In the genomic region with DNA sequence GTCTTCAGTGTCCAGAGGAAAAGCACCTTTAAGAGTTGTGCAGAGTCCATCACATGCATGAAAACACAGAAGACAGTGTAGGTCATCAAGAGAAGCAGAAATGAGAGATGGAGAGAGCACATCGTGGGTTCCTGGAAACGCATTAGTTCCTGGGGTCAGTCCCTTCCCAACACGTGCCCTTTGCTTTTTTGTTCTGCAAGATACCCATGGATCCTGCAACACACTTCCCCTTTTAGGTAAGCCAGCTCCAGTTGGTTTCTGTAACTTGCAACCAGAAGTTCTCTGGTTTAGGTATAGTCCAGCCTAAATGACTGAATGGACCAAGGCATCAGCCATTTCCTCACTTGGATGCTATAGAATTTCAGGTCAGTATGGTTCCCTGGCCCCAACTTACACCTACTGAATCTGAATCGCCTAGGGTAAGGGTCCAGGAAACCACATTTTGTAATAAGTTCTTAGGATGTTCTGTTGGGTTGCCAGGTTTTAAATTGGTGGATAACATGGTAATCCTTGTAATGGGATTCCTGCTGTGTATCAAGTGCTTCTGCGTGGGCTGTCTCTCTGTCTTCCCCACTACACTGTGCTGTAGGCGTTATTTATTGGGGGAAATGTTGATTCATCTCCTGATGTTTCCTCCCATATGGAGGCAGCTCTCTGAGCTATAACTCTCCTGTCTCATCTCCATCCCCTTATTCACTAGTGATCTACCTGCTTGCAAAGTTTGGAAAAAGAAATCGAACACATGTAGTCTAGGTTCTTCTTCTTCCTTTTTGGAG, we compare ENCODE assay signal across 16 cellular contexts.
"Had no signal": no experiment of that assay in that cellular context is flagged by ENCODE, and none has a peak within 500 bp of the region (broad histone marks: within the 10 kb centered on the region; RNA-seq: fewer than 3 reads in every experiment).

No MANE protein-coding gene starts in this region.

- H3K4me1 ChIP-seq: breast epithelium, prostate gland, suprapubic skin had no signal

- H3K27ac Mint-ChIP-seq: activated T-helper 1 cell treated with anti-CD3 and anti-CD28 coated beads, Interleukin-12 subunit alpha, Interleukin-12 subunit beta, Interleukin-2, Interleukin-4 antibody, amounts not matched to agents 30 ng/mL and 10 ng/mL and 1 ng/mL, durations not matched to agents 14 hours and 24 hours and 36 hours; nephron progenitor cell; stimulated activated naive CD8-positive, alpha-beta T cell treated with anti-CD3 and anti-CD28 coated beads, Interleukin-15, Interleukin-2, amounts not matched to agents 100 ng/mL and 50 ng/mL, for 24 hours had no signal

- H3K9me3 Mint-ChIP-seq: activated T-helper 1 cell treated with anti-CD3 and anti-CD28 coated beads, Interleukin-12 subunit alpha, Interleukin-12 subunit beta, Interleukin-2, Interleukin-4 antibody, amounts not matched to agents 30 ng/mL and 10 ng/mL and 1 ng/mL, durations not matched to agents 14 hours and 24 hours and 36 hours; nephron progenitor cell; stimulated activated naive CD8-positive, alpha-beta T cell treated with anti-CD3 and anti-CD28 coated beads, Interleukin-15, Interleukin-2, amounts not matched to agents 100 ng/mL and 50 ng/mL, for 24 hours had no signal

- ATAC-seq: activated CD4-positive, CD25-positive, alpha-beta regulatory T cell treated with anti-CD3 and anti-CD28 coated beads, Interleukin-2, amount 50 U/mL, for 24 hours; right cardiac atrium; upper lobe of right lung had no signal

- H3K4me3 ChIP-seq: breast epithelium, prostate gland, skin epidermis, suprapubic skin, upper lobe of right lung had no signal

- H3K9me3 ChIP-seq: prostate gland, upper lobe of right lung had no signal

- H3K4me3 Mint-ChIP-seq: activated T-helper 1 cell treated with anti-CD3 and anti-CD28 coated beads, Interleukin-12 subunit alpha, Interleukin-12 subunit beta, Interleukin-2, Interleukin-4 antibody, amounts not matched to agents 30 ng/mL and 10 ng/mL and 1 ng/mL, durations not matched to agents 14 hours and 24 hours and 36 hours; nephron progenitor cell; stimulated activated naive CD8-positive, alpha-beta T cell treated with anti-CD3 and anti-CD28 coated beads, Interleukin-15, Interleukin-2, amounts not matched to agents 100 ng/mL and 50 ng/mL, for 24 hours had no signal

- H3K27ac ChIP-seq: breast epithelium, prostate gland, skin epidermis, suprapubic skin, upper lobe of right lung had no signal

- H3K27me3 ChIP-seq: breast epithelium, upper lobe of right lung had no signal

- DNase-seq: activated CD4-positive, alpha-beta T cell treated with anti-CD3 and anti-CD28 coated beads, Interleukin-2, amount 50 U/mL, for 1 hour; activated naive CD4-positive, alpha-beta T cell; anterior cingulate cortex; head of caudate nucleus; nephron progenitor cell; occipital lobe; right cardiac atrium; stimulated activated CD4-positive, alpha-beta T cell treated with anti-CD3 and anti-CD28 coated beads, Interleukin-4, amount 100 ng/mL, for 24 hours; upper lobe of right lung had no signal

- H3K36me3 ChIP-seq: breast epithelium, prostate gland, suprapubic skin, upper lobe of right lung had no signal
